Comparison of ENCODE assay signal across 2 cellular contexts in genomic region chr10:7787150-7787856, GRCh38.
TF ChIP-seq lines count a peak whose summit lies in the region.

No MANE protein-coding gene starts in this region.

TF ChIP-seq in GM12878, 131 proteins besides CTCF, POLR2A, EP300 and RAD21:
- peak; percentile 22; the same call in 1 of the 2 replicates for TF ChIP-seq NKRF (conservative IDR thresholded peaks at IDR 0.05)
- no peak for TF ChIP-seq ATF3 (IDR thresholded peaks at IDR 0.05; ENCODE audit: borderline replicate concordance, extremely low read depth, low read depth, low read length)
- TF ChIP-seq HSF1 (IDR thresholded peaks at IDR 0.05; ENCODE audit: low read depth, low read length), result no peak
- no peak for TF ChIP-seq NR2C2 (IDR thresholded peaks at IDR 0.05; ENCODE audit: borderline replicate concordance, control insufficient read depth, insufficient read length, low read depth)
- TF ChIP-seq CEBPB (IDR thresholded peaks at IDR 0.05; ENCODE audit: borderline replicate concordance in 1 of 2, low read depth in 2 of 2, low read length in 2 of 2), result no peak
- no peak for TF ChIP-seq ZBTB11 (CRISPR knock-in tag; IDR thresholded peaks at IDR 0.05)
- 0 out of 2 replicates have a peak, but pooled peaks have one; percentile 14 for TF ChIP-seq LARP7 (IDR thresholded peaks at IDR 0.05)
- TF ChIP-seq IKZF1 (conservative IDR thresholded peaks at IDR 0.05), result no peak
- no peak for TF ChIP-seq HCFC1 (IDR thresholded peaks at IDR 0.05; ENCODE audit: low read length)
- no peak for TF ChIP-seq SIN3A (IDR thresholded peaks at IDR 0.05; ENCODE audit: low read depth, low read length)
- TF ChIP-seq ZNF217 (IDR thresholded peaks at IDR 0.05), result no peak
- 0 out of 2 replicates have a peak, but pooled peaks have one; percentile 19 for TF ChIP-seq BACH1 (IDR thresholded peaks at IDR 0.05; ENCODE audit: borderline replicate concordance)
TF ChIP-seq in GM12878: peak in this region for 3.

TF ChIP-seq in liver, 16 proteins besides CTCF, POLR2A, EP300 and RAD21:
- TF ChIP-seq RXRA (IDR thresholded peaks at IDR 0.05) (no peak), ATF3 (IDR thresholded peaks at IDR 0.05) (no peak), JUND (IDR thresholded peaks at IDR 0.05) (no peak), MAX (IDR thresholded peaks at IDR 0.05) (no peak), EGR1 (IDR thresholded peaks at IDR 0.05; ENCODE audit: low read depth in 2 of 2) (no peak), NR2F2 (IDR thresholded peaks at IDR 0.05) (no peak), TAF1 (conservative IDR thresholded peaks at IDR 0.05) (no peak), SP1 (IDR thresholded peaks at IDR 0.05) (no peak), FOXA2 (IDR thresholded peaks at IDR 0.05) (no peak), HNF4A (conservative IDR thresholded peaks at IDR 0.05) (no peak), ZBTB33 (IDR thresholded peaks at IDR 0.05) (no peak), FOXA1 (IDR thresholded peaks at IDR 0.05) (no peak)
